1 cellular context compared by ENCODE assay signal in the genomic region with DNA sequence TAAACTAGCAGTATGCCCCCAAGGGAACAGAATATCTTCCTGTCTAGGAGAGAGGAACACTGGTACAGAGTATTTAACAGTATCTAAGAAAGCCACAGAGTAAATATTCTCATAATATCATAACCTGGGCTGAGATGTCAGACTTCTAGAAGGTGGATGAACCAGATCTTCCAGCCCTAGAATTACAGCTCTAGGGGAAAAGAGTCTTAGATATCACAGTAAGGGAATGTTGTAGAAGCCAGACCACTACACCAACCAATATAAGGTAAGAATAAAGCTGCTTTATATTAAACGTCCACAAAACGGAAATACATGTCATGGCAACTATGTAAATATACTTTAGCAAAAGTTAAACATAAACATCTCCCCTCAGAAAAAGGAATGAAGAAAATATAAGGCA.
TF ChIP-seq lines count a peak whose summit lies in the region.

No MANE protein-coding gene starts in this region.

TF ChIP-seq in IMR-90, 13 proteins besides CTCF, POLR2A, EP300 and RAD21:
- TF ChIP-seq CHD1 (IDR thresholded peaks at IDR 0.05; ENCODE audit: low read depth, low read length) (no peak), RFX5 (IDR thresholded peaks at IDR 0.05; ENCODE audit: low read depth, low read length) (no peak), MAZ (IDR thresholded peaks at IDR 0.05; ENCODE audit: borderline replicate concordance, low read depth, low read length) (no peak), MAFK (IDR thresholded peaks at IDR 0.05; ENCODE audit: low read depth, low read length) (no peak), FOS (IDR thresholded peaks at IDR 0.05; ENCODE audit: low read depth, low read length) (no peak), MXI1 (IDR thresholded peaks at IDR 0.05; ENCODE audit: borderline replicate concordance, low read depth, low read length) (no peak), SMC3 (IDR thresholded peaks at IDR 0.05; ENCODE audit: low read depth, low read length) (no peak), BHLHE40 (IDR thresholded peaks at IDR 0.05; ENCODE audit: low read depth, low read length) (no peak), NFE2L2 (IDR thresholded peaks at IDR 0.05; ENCODE audit: low read depth, low read length) (no peak)
- TF ChIP-seq, protein P1, sequence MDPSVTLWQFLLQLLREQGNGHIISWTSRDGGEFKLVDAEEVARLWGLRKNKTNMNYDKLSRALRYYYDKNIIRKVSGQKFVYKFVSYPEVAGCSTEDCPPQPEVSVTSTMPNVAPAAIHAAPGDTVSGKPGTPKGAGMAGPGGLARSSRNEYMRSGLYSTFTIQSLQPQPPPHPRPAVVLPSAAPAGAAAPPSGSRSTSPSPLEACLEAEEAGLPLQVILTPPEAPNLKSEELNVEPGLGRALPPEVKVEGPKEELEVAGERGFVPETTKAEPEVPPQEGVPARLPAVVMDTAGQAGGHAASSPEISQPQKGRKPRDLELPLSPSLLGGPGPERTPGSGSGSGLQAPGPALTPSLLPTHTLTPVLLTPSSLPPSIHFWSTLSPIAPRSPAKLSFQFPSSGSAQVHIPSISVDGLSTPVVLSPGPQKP (IDR thresholded peaks at IDR 0.05; ENCODE audit: borderline replicate concordance, low read depth, low read length), result no peak
